ENCODE assay signal across 9 cellular contexts in the genomic region with DNA sequence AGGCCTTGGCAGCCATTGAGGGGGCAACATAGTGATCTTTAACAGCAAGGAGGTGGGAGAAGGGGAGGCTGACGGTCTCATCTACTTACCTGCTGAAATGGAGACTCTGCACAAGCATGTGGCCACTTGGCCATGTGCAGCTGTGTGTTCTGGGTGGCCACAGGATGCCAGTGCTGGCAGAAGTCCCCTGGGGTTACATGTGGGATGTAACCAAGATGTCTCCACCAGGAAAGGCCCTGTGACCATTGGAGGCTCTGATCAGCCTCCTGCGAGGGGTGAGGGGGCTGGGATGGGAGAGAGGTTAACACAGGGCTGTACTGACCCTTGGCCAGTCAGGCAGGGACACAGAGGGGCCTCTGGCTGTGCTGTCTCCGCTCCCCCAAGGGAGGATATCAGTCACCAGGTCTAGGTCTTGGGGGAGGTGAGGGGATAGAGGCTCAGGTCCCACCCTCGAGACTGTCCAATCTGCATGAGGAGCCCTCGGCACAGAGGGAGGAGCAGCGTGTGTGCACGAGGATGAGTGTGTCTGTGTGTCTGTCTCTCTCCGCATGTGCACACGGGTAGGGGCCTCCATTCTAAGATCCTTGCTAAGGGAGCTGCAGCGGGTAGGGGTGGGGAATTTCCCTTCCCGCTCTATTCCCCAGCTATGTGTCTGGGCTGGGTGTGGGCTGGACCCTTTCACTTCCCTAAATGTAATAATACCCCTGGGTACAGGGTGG. TPM values are rescaled to one million over a fixed set of nuclear protein-coding genes. Genes with fewer than 3 reads are reported as not detected.
A peak's percentile ranks its signal among the peaks of the same experiment; 100 is the strongest.
DNase-seq lines count a peak whose midpoint lies in the region; ATAC-seq and TF ChIP-seq lines count a peak whose summit lies in the region.
"Had no signal": no experiment of that assay in that cellular context is flagged by ENCODE, and none has a peak within 500 bp of the region (broad histone marks: within the 10 kb centered on the region; RNA-seq: fewer than 3 reads in every experiment).

No MANE protein-coding gene starts in this region.

- H3K27me3 ChIP-seq in psoas muscle (ENCODE audit: insufficient read depth in 3 of 3, low read length in 2 of 3) (no peaks in the 10 kb centered on the region), BE2C (no peaks in the 10 kb centered on the region)

- DNase-seq in GM20000 (ENCODE audit: low spot score) = peak; percentile 87
- DNase-seq in globus pallidus (ENCODE audit: low spot score) = peak; percentile 46
- no peak for DNase-seq in psoas muscle
- no peak for DNase-seq in BE2C
- DNase-seq in LoVo (ENCODE audit: low spot score) = no peak
- no peak for DNase-seq in NCI-H2227 treated with DMSO at 0.1 percent for 48 hours (lab: John Stamatoyannopoulos, UW)
- DNase-seq: NCI-H1105 treated with DMSO at 0.1 percent for 48 hours had no signal

- TF ChIP-seq CTCF in GM12875 (IDR thresholded peaks at IDR 0.05; ENCODE audit: borderline replicate concordance, insufficient read depth, low read depth, low read length) (no peak), GM20000 (IDR thresholded peaks at IDR 0.05; ENCODE audit: extremely low read depth, missing control alignments) (no peak), psoas muscle (IDR thresholded peaks at IDR 0.05) (no peak), BE2C (IDR thresholded peaks at IDR 0.05; ENCODE audit: low read depth, low read length) (no peak)

- ATAC-seq in HG03280 (IDR thresholded peaks at IDR 0.05; ENCODE audit: unreplicated experiment) (peak; percentile 81), psoas muscle (no peak)

- intact Hi-C loops in psoas muscle (cut with DNase I) = no loop called here

- H3K4me3 ChIP-seq in GM12875 (ENCODE audit: low read depth, low read length) (peak overlapping the region; percentile 11), psoas muscle (no peak overlapping the region), BE2C (ENCODE audit: low read depth, low read length) (no peak overlapping the region)

- H3K36me3 ChIP-seq in psoas muscle (ENCODE audit: insufficient read depth in 1 of 2, low read depth in 1 of 2) (peaks cover 0 to 24% of the 10 kb centered on the region in 2 donors), BE2C (no peaks in the 10 kb centered on the region)

- H3K27ac ChIP-seq in psoas muscle = no peak overlapping the region

- H3K9me3 ChIP-seq in psoas muscle (no peaks in the 10 kb centered on the region), BE2C (no peaks in the 10 kb centered on the region)

- WGBS in psoas muscle, 3 donors = 89 to 96% (median 93%) methylated on average over 11 of the region's 11 CpGs

- H3K4me1 ChIP-seq in psoas muscle (no peaks in the 10 kb centered on the region), BE2C (no peaks in the 10 kb centered on the region)

RNA-seq across cellular contexts. Expression of gene PRKCD, which starts 19.5 kb away (rescaled TPM):
- 1 to 10 TPM; 3.2 to 8.4 (median 4.5) TPM for total RNA-seq in psoas muscle
- 1 to 10 TPM; 3.5 to 4.9 (median 3.9) TPM for polyA plus RNA-seq in psoas muscle
- polyA plus RNA-seq in BE2C (2012; ENCODE audit: insufficient read depth, insufficient read length, low read depth) = 0.39 TPM

RNA-seq across cellular contexts. Expression of gene RFT1, which starts 50.2 kb away (rescaled TPM):
- total RNA-seq in psoas muscle = 1 to 10 TPM; 5.7 to 8.8 (median 6.5) TPM
- polyA plus RNA-seq in psoas muscle = 10 to 100 TPM in 1 of 3 donors, 1 to 10 TPM in 2; 5.4 to 13.2 (median 8.1) TPM
- 14.9 TPM for polyA plus RNA-seq in BE2C (2012; ENCODE audit: insufficient read depth, insufficient read length, low read depth)

Comparison
In these comparisons a context has a peak if more than half of its experiments do, and no peak if none do; other contexts are left out.
1. DNase-seq: peak in GM20000 (single experiment) and globus pallidus (single experiment); none in psoas muscle (0 of 2), BE2C (single experiment), LoVo (single experiment) and NCI-H2227 treated with DMSO at 0.1 percent for 48 hours (single experiment).